Comparison of ENCODE assay signal across 22 cellular contexts in the genomic region with DNA sequence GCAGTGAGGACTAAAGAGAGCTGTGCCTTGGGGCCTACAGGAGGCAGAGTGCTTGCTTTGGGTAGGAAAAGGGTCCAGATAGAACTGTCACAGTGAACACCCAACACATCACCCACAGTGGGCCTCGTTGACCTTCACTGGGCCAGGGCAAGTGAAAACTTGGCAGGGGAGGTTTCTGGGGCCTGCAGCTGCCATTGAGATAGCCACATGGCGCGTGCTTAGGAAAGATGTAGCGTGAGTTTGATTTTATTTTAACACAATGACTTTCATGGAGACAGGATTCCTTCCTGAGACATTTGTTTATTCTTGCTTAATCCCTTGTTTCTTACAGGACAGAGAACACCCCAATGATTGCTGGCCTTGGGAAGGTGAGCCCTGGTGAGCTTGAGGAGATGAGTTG. TPM values are rescaled to one million over a fixed set of nuclear protein-coding genes. Genes with fewer than 3 reads are reported as not detected.
DNase-seq lines count a peak whose midpoint lies in the region; ATAC-seq, FAIRE-seq and TF ChIP-seq lines count a peak whose summit lies in the region.
"Had no signal": no experiment of that assay in that cellular context is flagged by ENCODE, and none has a peak within 500 bp of the region (broad histone marks: within the 10 kb centered on the region; RNA-seq: fewer than 3 reads in every experiment).

No MANE protein-coding gene starts in this region.

- H3K79me2 ChIP-seq in GM23338 (replicated peaks; ENCODE audit: insufficient read depth) (no peaks in the 10 kb centered on the region), H9 (ENCODE audit: insufficient read depth, low read length) (no peaks in the 10 kb centered on the region)

- H3K4me1 Mint-ChIP-seq in GM23338 (peaks cover 22% of the 10 kb centered on the region), H9 (peaks cover 9 to 18% of the 10 kb centered on the region in 2 experiments; a peak in 3 of 4 replicates), endodermal cell (no peaks in the 10 kb centered on the region), osteocyte (ENCODE audit: unreplicated experiment) (no peaks in the 10 kb centered on the region)

- H3K9ac ChIP-seq in H9 (ENCODE audit: extremely low read depth, insufficient read length, low read length) (no peak overlapping the region), endodermal cell (ENCODE audit: extremely low read depth, low read length, poor library complexity, severe bottlenecking) (no peak overlapping the region)
- H3K9ac ChIP-seq: GM23248 had no signal

- no peak for ATAC-seq in GM23338
- ATAC-seq: Right ventricle myocardium inferior had no signal

- H3K9me3 Mint-ChIP-seq in GM23338, result no peaks in the 10 kb centered on the region; the same call in 2 of the 3 replicates
- no peaks in the 10 kb centered on the region; a peak in 1 of 5 replicates for H3K9me3 Mint-ChIP-seq in H9
- no peaks in the 10 kb centered on the region for H3K9me3 Mint-ChIP-seq in endodermal cell
- no peaks in the 10 kb centered on the region for H3K9me3 Mint-ChIP-seq in osteocyte (ENCODE audit: unreplicated experiment)
- H3K9me3 Mint-ChIP-seq: CD4-positive, CD25-positive, alpha-beta regulatory T cell; HFFc6 had no signal

- H3K27ac ChIP-seq in GM23338 (ENCODE audit: low read depth) (0 out of 2 replicates have a peak overlapping the region, but pooled peaks have one; percentile 50), H9 (ENCODE audit: insufficient read length, low read depth, low read length) (no peak overlapping the region), endodermal cell (ENCODE audit: low read depth, low read length) (peak overlapping the region; percentile 29)
- H3K27ac ChIP-seq: GM23248, SJSA1 had no signal

- H2BK15ac ChIP-seq in H9 (ENCODE audit: low read depth, low read length), result no peak overlapping the region

- H3K23me2 ChIP-seq in H9 (ENCODE audit: insufficient read length, low read depth, low read length, poor library complexity, severe bottlenecking), result no peaks in the 10 kb centered on the region

- no peak for TF ChIP-seq CTCF in GM23338 (conservative IDR thresholded peaks at IDR 0.05; ENCODE audit: low read depth in 2 of 2)
- no peak for TF ChIP-seq CTCF in H9 (conservative IDR thresholded peaks at IDR 0.05)
- no peak for TF ChIP-seq CTCF in endodermal cell (conservative IDR thresholded peaks at IDR 0.05)
- TF ChIP-seq CTCF in osteocyte (IDR thresholded peaks at IDR 0.05), result no peak

- H3K27ac Mint-ChIP-seq in GM23338, result no peak overlapping the region
- H3K27ac Mint-ChIP-seq in H9, result peak overlapping the region in 2 of 3 experiments; percentile 33 to 50; a peak in 3 of 7 replicates
- H3K27ac Mint-ChIP-seq in endodermal cell, result peak overlapping the region; percentile 8
- H3K27ac Mint-ChIP-seq in osteocyte (ENCODE audit: unreplicated experiment), result no peak overlapping the region
- H3K27ac Mint-ChIP-seq: HFFc6 had no signal

- no peak overlapping the region for H2AFZ ChIP-seq in GM23338
- H2AFZ ChIP-seq in H9 (ENCODE audit: low read length), result no peak overlapping the region
- H2AFZ ChIP-seq: GM23248 had no signal

- H3F3A ChIP-seq in GM23338 (replicated peaks; ENCODE audit: low read depth), result 0 out of 2 replicates have a peak, but pooled peaks cover 11% of the 10 kb centered on the region

- H3K23ac ChIP-seq in H9 (ENCODE audit: insufficient read length, low read depth, low read length), result no peak overlapping the region

- H3K4ac ChIP-seq in H9 (ENCODE audit: low read depth, low read length), result no peak overlapping the region

- H2BK20ac ChIP-seq in H9 (ENCODE audit: low read depth, low read length, poor library complexity, severe bottlenecking), result no peak overlapping the region

- no peak overlapping the region for H3K18ac ChIP-seq in H9 (ENCODE audit: insufficient read length, low read depth, low read length)

- H3K27me3 Mint-ChIP-seq in GM23338 (ENCODE audit: insufficient read depth, low read depth, poor library complexity) (peaks cover 16% of the 10 kb centered on the region), H9 (ENCODE audit: low read depth) (peaks cover 2% of the 10 kb centered on the region), endodermal cell (ENCODE audit: insufficient read depth) (no peaks in the 10 kb centered on the region), osteocyte (ENCODE audit: unreplicated experiment) (no peaks in the 10 kb centered on the region)
- H3K27me3 Mint-ChIP-seq: CD4-positive, CD25-positive, alpha-beta regulatory T cell had no signal

- no peak overlapping the region for H2BK5ac ChIP-seq in H9 (ENCODE audit: insufficient read length, low read length)

- no peak overlapping the region for H2BK12ac ChIP-seq in H9 (ENCODE audit: insufficient read length, low read depth, low read length)

- H3K9me3 ChIP-seq in H9 (ENCODE audit: control insufficient read depth, low read depth, low read length) (no peaks in the 10 kb centered on the region), endodermal cell (ENCODE audit: control insufficient read depth, low read length) (no peaks in the 10 kb centered on the region)
- H3K9me3 ChIP-seq: MG63, SJSA1 had no signal

- H4K5ac ChIP-seq in H9 (ENCODE audit: insufficient read length, low read depth, low read length), result no peak overlapping the region

- no peak overlapping the region for H2AK5ac ChIP-seq in H9 (ENCODE audit: insufficient read length, low read length)

- no peak overlapping the region for H4K91ac ChIP-seq in H9 (ENCODE audit: insufficient read length, low read depth, low read length)

- peaks cover 10% of the 10 kb centered on the region for H3K36me3 ChIP-seq in GM23338 (ENCODE audit: insufficient read depth)
- peaks cover 8% of the 10 kb centered on the region for H3K36me3 ChIP-seq in endodermal cell (ENCODE audit: control insufficient read depth, insufficient read depth, low read length)

- no peak overlapping the region for H3T11ph ChIP-seq in H9 (ENCODE audit: low read length)

- DNase-seq in GM23338 (ENCODE audit: low spot score) (no peak), H9 (no peak), endodermal cell (no peak), osteocyte (ENCODE audit: extremely low spot score, unreplicated experiment) (peak; percentile 59), H54 (ENCODE audit: insufficient read length, low spot score) (no peak), cerebellar nuclear complex (lab: John Stamatoyannopoulos, UW) (no peak), GM19240 (ENCODE audit: insufficient read length, low spot score) (no peak)
- DNase-seq: CD4-positive, CD25-positive, alpha-beta regulatory T cell; DMS79 treated with DMSO at 0.1 percent for 48 hours; GM23248; HFFc6; Kasumi-1; MG63; NCI-H1417 treated with DMSO at 0.1 percent for 48 hours; NCI-H187 treated with DMSO at 0.1 percent for 48 hours; NCI-H2107; NCI-H446 treated with DMSO at 0.1 percent for 48 hours; NCI-H526 treated with DMSO at 0.1 percent for 48 hours; OCI-M1 had no signal

- no CpG with 5 or more reads among the region's 4 CpGs for WGBS in H9 (ENCODE audit: extremely low coverage, insufficient read length, low lambda C conversion rate)
- 93 to 100% methylated on average over 3 to 4 of the region's 4 CpGs for WGBS in endodermal cell (ENCODE audit: insufficient coverage in 1 of 2, insufficient read length in 1 of 2), 2 experiments

- H3K9me2 ChIP-seq in GM23338 (ENCODE audit: insufficient read depth), result no peaks in the 10 kb centered on the region

- no peak overlapping the region for H4K8ac ChIP-seq in H9 (replicated peaks; ENCODE audit: insufficient read length, low read depth, low read length)

- no peaks in the 10 kb centered on the region for H3K79me1 ChIP-seq in H9 (ENCODE audit: insufficient read depth, low read depth, low read length, poor library complexity, severe bottlenecking)

- H3K27me3 ChIP-seq in GM23338 (ENCODE audit: insufficient read depth) (no peaks in the 10 kb centered on the region), H9 (ENCODE audit: insufficient read depth, low read length) (no peaks in the 10 kb centered on the region), endodermal cell (ENCODE audit: control insufficient read depth, insufficient read depth, low read length, poor library complexity, severe bottlenecking) (no peaks in the 10 kb centered on the region)
- H3K27me3 ChIP-seq: MG63, SJSA1 had no signal

- H3K36me3 Mint-ChIP-seq in GM23338 (ENCODE audit: low read depth) (peaks cover 69% of the 10 kb centered on the region), H9 (ENCODE audit: insufficient read depth in 1 of 3, low read depth in 3 of 3) (peaks cover 28 to 68% (median 35%) of the 10 kb centered on the region in 3 experiments; a peak in 6 of 7 replicates), endodermal cell (ENCODE audit: low read depth) (peaks cover 17% of the 10 kb centered on the region), osteocyte (ENCODE audit: unreplicated experiment) (peaks cover 13% of the 10 kb centered on the region)

- H3K4me3 Mint-ChIP-seq in GM23338 (no peak overlapping the region), H9 (no peak overlapping the region; a peak in 1 of 5 replicates), endodermal cell (no peak overlapping the region), osteocyte (ENCODE audit: unreplicated experiment) (no peak overlapping the region)
- H3K4me3 Mint-ChIP-seq: CD4-positive, CD25-positive, alpha-beta regulatory T cell; HFFc6 had no signal

- no peak overlapping the region for H3K4me2 ChIP-seq in GM23338
- H3K4me2 ChIP-seq in H9 (ENCODE audit: insufficient read depth, insufficient read length, low read length), result no peak overlapping the region

- no peak overlapping the region for H3K14ac ChIP-seq in H9 (ENCODE audit: insufficient read depth, low read length)

- H3K4me3 ChIP-seq in GM23338, result no peak overlapping the region
- H3K4me3 ChIP-seq in endodermal cell (ENCODE audit: low read length), result no peak overlapping the region
- H3K4me3 ChIP-seq: GM23248, MG63, SJSA1 had no signal

- no peak overlapping the region for H2BK120ac ChIP-seq in H9 (ENCODE audit: low read depth, low read length, poor library complexity, severe bottlenecking)

- H4K20me1 ChIP-seq in GM23338 (replicated peaks; ENCODE audit: insufficient read depth) (no peaks in the 10 kb centered on the region; the same call in 1 of the 2 replicates), H9 (ENCODE audit: control insufficient read depth, insufficient read depth, insufficient read length) (no peaks in the 10 kb centered on the region)

- peaks cover 12% of the 10 kb centered on the region for H3K4me1 ChIP-seq in GM23338 (ENCODE audit: insufficient read depth)
- H3K4me1 ChIP-seq in H9 (ENCODE audit: insufficient read depth, low read length), result no peaks in the 10 kb centered on the region; the same call in 1 of the 2 replicates
- no peaks in the 10 kb centered on the region for H3K4me1 ChIP-seq in endodermal cell (ENCODE audit: control insufficient read depth, insufficient read depth, low read length)
- H3K4me1 ChIP-seq: SJSA1 had no signal

- no peak overlapping the region for H3K56ac ChIP-seq in H9 (ENCODE audit: insufficient read length, low read depth, low read length)

- no peak for TF ChIP-seq POLR2A in H54 (IDR thresholded peaks at IDR 0.05; ENCODE audit: low read depth, low read length)

- FAIRE-seq in H54 (lab: Jason Lieb, UNC), result no peak
- FAIRE-seq: RCC 7860 had no signal

RNA-seq across cellular contexts. Expression of gene ESPNL, which starts 9.3 kb away (rescaled TPM):
- 3.1 and 4.3 TPM in 2 replicates for total RNA-seq in GM23338 (2014; rRNA removed; shearing (Covaris generic))
- 0.44 and 0.71 TPM in 2 replicates for polyA plus RNA-seq in GM23338 (2016; fragmentation: Nextera tagmentation; extraction: Ambion mirVana)
- 0.17 and 0.37 TPM in 2 replicates for total RNA-seq in H9 (2021)
- under 1 TPM; 0.15 to 0.86 TPM for total RNA-seq in endodermal cell
- polyA plus RNA-seq in endodermal cell (2013, experiment 1 of 2), result 0.32 TPM
- 0.25 TPM for polyA plus RNA-seq in endodermal cell (2013, experiment 2 of 2)
- not detected in 2 replicates for total RNA-seq in osteocyte
- total RNA-seq: CD4-positive, CD25-positive, alpha-beta regulatory T cell; Right ventricle myocardium inferior had no signal
- polyA plus RNA-seq: CD4-positive, CD25-positive, alpha-beta regulatory T cell had no signal

RNA-seq across cellular contexts. Expression of gene SCLY, which starts 30.1 kb away (rescaled TPM):
- 68.9 and 80.3 TPM in 2 replicates for total RNA-seq in GM23338 (2014; rRNA removed; shearing (Covaris generic))
- polyA plus RNA-seq in GM23338 (2016; fragmentation: Nextera tagmentation; extraction: Ambion mirVana), result 57.2 and 61.1 TPM in 2 replicates
- total RNA-seq in H9 (2021) (53.4 and 55.3 TPM in 2 replicates), endodermal cell (10 to 100 TPM; 39.0 to 45.0 TPM), osteocyte (22.1 and 22.5 TPM in 2 replicates)
- polyA plus RNA-seq in endodermal cell (2013, experiment 1 of 2), result 26.0 TPM
- polyA plus RNA-seq in endodermal cell (2013, experiment 2 of 2), result 23.0 TPM

RNA-seq across cellular contexts. Expression of gene KLHL30, which starts 47.6 kb away (rescaled TPM):
- total RNA-seq in GM23338 (2014; rRNA removed; shearing (Covaris generic)), result 0.07 TPM in 1 of 2 replicates, not detected in the other
- polyA plus RNA-seq in GM23338 (2016; fragmentation: Nextera tagmentation; extraction: Ambion mirVana), result not detected in 2 replicates
- total RNA-seq in H9 (2021) (not detected in 2 replicates), endodermal cell (not detected), osteocyte (1.0 and 1.2 TPM in 2 replicates)
- polyA plus RNA-seq in endodermal cell (2013, experiment 1 of 2), result 0.25 TPM
- 0.41 TPM for polyA plus RNA-seq in endodermal cell (2013, experiment 2 of 2)
- total RNA-seq: CD4-positive, CD25-positive, alpha-beta regulatory T cell had no signal
- polyA plus RNA-seq: CD4-positive, CD25-positive, alpha-beta regulatory T cell had no signal

Comparison
In these comparisons a context has a peak if more than half of its experiments do, and no peak if none do; other contexts are left out.
1. H3K27ac Mint-ChIP-seq: peak in H9 (2 of 3) and endodermal cell (single experiment); none in GM23338 (single experiment) and osteocyte (single experiment).